ENCODE assay signal across 13 cellular contexts in the genomic region with DNA sequence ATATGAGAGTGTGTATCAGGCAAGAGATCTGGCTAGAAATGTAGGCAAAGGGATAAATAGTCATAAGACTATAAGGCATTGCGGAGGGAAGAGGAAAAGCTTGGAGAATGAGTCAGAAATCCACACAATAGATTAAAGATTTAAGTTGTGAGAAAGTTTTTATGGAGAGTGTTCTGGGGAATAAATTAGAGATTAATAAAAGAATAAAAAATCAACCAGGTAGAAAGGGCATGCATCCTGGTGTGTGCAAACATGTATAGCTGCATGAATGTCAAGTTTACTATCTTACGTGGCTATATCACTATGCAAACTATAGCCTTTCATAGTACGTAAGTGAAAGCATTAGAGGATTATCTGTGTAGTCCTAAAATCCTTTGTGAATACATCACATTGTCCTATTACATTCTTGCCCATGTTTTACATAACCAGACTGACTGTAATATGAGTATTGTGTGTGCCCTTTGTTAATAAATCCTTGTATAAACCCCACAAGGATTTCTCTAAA. TPM values are rescaled to one million over a fixed set of nuclear protein-coding genes. Genes with fewer than 3 reads are reported as not detected.
DNase-seq lines count a peak whose midpoint lies in the region; ATAC-seq lines count a peak whose summit lies in the region.
"Had no signal": no experiment of that assay in that cellular context is flagged by ENCODE, and none has a peak within 500 bp of the region (broad histone marks: within the 10 kb centered on the region; RNA-seq: fewer than 3 reads in every experiment).

No MANE protein-coding gene starts in this region.

- peaks cover 7% of the 10 kb centered on the region for H3K27me3 Mint-ChIP-seq in activated CD4-positive, alpha-beta memory T cell treated with anti-CD3 and anti-CD28 coated beads for 36 hours
- H3K27me3 Mint-ChIP-seq: B cell had no signal

- H3K9me3 Mint-ChIP-seq in activated CD4-positive, alpha-beta memory T cell treated with anti-CD3 and anti-CD28 coated beads for 36 hours: no peaks in the 10 kb centered on the region

- in situ Hi-C loops in KBM-7 (cut with MboI; ENCODE audit: low pct_unique_long_range_greater_than_20kb, low sequenced_read_pairs): no loop called here

- no peak for ATAC-seq in GM21825 (IDR thresholded peaks at IDR 0.05; ENCODE audit: unreplicated experiment)
- ATAC-seq: activated CD4-positive, alpha-beta T cell treated with anti-CD3 and anti-CD28 coated beads for 36 hours had no signal

- H3K4me1 Mint-ChIP-seq in activated CD4-positive, alpha-beta memory T cell treated with anti-CD3 and anti-CD28 coated beads for 36 hours (ENCODE audit: low read depth): no peaks in the 10 kb centered on the region
- H3K4me1 Mint-ChIP-seq: activated CD4-positive, alpha-beta T cell treated with anti-CD3 and anti-CD28 coated beads for 36 hours; B cell had no signal

- CTCF ChIA-PET in activated CD4-positive, alpha-beta memory T cell treated with anti-CD3 and anti-CD28 coated beads for 36 hours (lab: Charles Lee): no interaction called here

- no peak overlapping the region for H3K4me3 Mint-ChIP-seq in activated CD4-positive, alpha-beta memory T cell treated with anti-CD3 and anti-CD28 coated beads for 36 hours
- H3K4me3 Mint-ChIP-seq: activated CD4-positive, alpha-beta T cell treated with anti-CD3 and anti-CD28 coated beads for 36 hours; B cell had no signal

- POLR2A ChIA-PET in activated CD4-positive, alpha-beta memory T cell treated with anti-CD3 and anti-CD28 coated beads for 36 hours (lab: Charles Lee): no interaction called here

- H3K36me3 Mint-ChIP-seq in activated CD4-positive, alpha-beta memory T cell treated with anti-CD3 and anti-CD28 coated beads for 36 hours: no peaks in the 10 kb centered on the region

- DNase-seq in HPDE6-E6E7 (ENCODE audit: extremely low spot score) (peak; percentile 27), RPMI7951 (ENCODE audit: low read depth) (peak; percentile 3), dermis blood vessel endothelial cell (peak; percentile 89), pulmonary artery endothelial cell (ENCODE audit: low read depth, low spot score) (peak; percentile 84), KBM-7 (no peak)
- DNase-seq in activated CD4-positive, alpha-beta memory T cell treated with anti-CD3 and anti-CD28 coated beads for 36 hours: no peak
- DNase-seq: activated CD4-positive, alpha-beta T cell treated with anti-CD3 and anti-CD28 coated beads for 36 hours; activated CD8-positive, alpha-beta memory T cell treated with anti-CD3 and anti-CD28 coated beads, Interleukin-2, amount 50 U/mL, for 4 hours; left ventricle myocardium inferior; NCI-H1417 treated with DMSO at 0.1 percent for 48 hours; tibial artery had no signal

- H3K27ac Mint-ChIP-seq in activated CD4-positive, alpha-beta memory T cell treated with anti-CD3 and anti-CD28 coated beads for 36 hours: no peak overlapping the region
- H3K27ac Mint-ChIP-seq: activated CD4-positive, alpha-beta T cell treated with anti-CD3 and anti-CD28 coated beads for 36 hours; B cell had no signal

- intact Hi-C loops in activated CD4-positive, alpha-beta memory T cell treated with anti-CD3 and anti-CD28 coated beads for 36 hours (cut with micrococcal nuclease): no loop called here

RNA-seq across cellular contexts. Expression of a gene that starts 36.9 kb away (rescaled TPM):
- 0.60 and 6.4 TPM in 2 replicates for total RNA-seq in RPMI7951 (2014; rRNA removed; shearing (Covaris generic))
- total RNA-seq in dermis blood vessel endothelial cell: 140 and 167 TPM in 2 replicates
- total RNA-seq in pulmonary artery endothelial cell: 120 and 211 TPM in 2 replicates
- 1 to 10 TPM; 2.0 to 2.5 TPM for total RNA-seq in activated CD4-positive, alpha-beta memory T cell treated with anti-CD3 and anti-CD28 coated beads for 36 hours

Comparison
In these comparisons a context has a peak if more than half of its experiments do, and no peak if none do; other contexts are left out.
1. DNase-seq: peak in HPDE6-E6E7 (single experiment), RPMI7951 (single experiment), dermis blood vessel endothelial cell (single experiment) and pulmonary artery endothelial cell (single experiment); none in KBM-7 (single experiment) and activated CD4-positive, alpha-beta memory T cell treated with anti-CD3 and anti-CD28 coated beads for 36 hours (single experiment).
2. RNA of a gene that starts 36.9 kb away (total RNA-seq): 140 to 167 TPM in dermis blood vessel endothelial cell and 120 to 211 TPM in pulmonary artery endothelial cell; 2.0 to 2.5 TPM in activated CD4-positive, alpha-beta memory T cell treated with anti-CD3 and anti-CD28 coated beads for 36 hours and 0.60 to 6.4 TPM in RPMI7951; every median in the first group is over 10 times any median in the second.